11 cellular contexts compared by ENCODE assay signal in the genomic region with DNA sequence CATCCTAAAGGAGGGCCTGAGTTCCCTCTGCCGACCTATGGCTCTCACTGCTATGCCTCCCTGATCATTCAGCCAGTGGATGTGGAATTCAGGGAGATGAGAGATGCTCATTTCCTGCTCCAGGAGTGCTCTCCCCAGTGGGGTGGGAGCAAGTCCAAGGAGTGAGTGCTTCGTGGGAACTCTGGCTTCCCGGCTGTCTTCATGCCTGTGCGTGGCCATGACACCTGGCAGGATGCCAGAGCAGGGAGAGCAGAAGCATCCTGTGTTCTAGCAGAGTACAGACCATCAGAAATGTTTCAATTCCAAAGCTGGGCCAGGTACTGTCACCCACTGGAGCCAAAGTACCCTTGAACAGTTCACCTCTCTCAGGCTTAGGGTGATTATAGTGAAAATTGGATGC. TPM values are rescaled to one million over a fixed set of nuclear protein-coding genes. Genes with fewer than 3 reads are reported as not detected.
DNase-seq lines count a peak whose midpoint lies in the region; ATAC-seq, FAIRE-seq and TF ChIP-seq lines count a peak whose summit lies in the region.
"Had no signal": no experiment of that assay in that cellular context is flagged by ENCODE, and none has a peak within 500 bp of the region (broad histone marks: within the 10 kb centered on the region; RNA-seq: fewer than 3 reads in every experiment).

No MANE protein-coding gene starts in this region.

- peaks cover 22% of the 10 kb centered on the region for H3K27me3 Mint-ChIP-seq in astrocyte (ENCODE audit: low read depth, unreplicated experiment)

- WGBS in hepatocyte (ENCODE audit: low lambda C conversion rate, missing lambda C conversion rate), result 60% methylated on average over 4 of the region's 4 CpGs

- H4K20me1 ChIP-seq in astrocyte (ENCODE audit: insufficient read depth, low read length), result no peaks in the 10 kb centered on the region
- H4K20me1 ChIP-seq in hepatocyte (ENCODE audit: insufficient read depth, poor library complexity, severe bottlenecking), result no peaks in the 10 kb centered on the region

- no peak for FAIRE-seq in astrocyte (lab: Jason Lieb, UNC)
- FAIRE-seq: GM12892 had no signal

- no peak overlapping the region for H3K4me3 Mint-ChIP-seq in astrocyte (ENCODE audit: unreplicated experiment)

- no peaks in the 10 kb centered on the region for H3K4me1 Mint-ChIP-seq in astrocyte (ENCODE audit: low read depth, unreplicated experiment)

- H3K9me2 ChIP-seq in hepatocyte (replicated peaks; ENCODE audit: insufficient read depth), result no peaks in the 10 kb centered on the region

- H3K36me3 ChIP-seq in astrocyte (ENCODE audit: insufficient read depth, low read length) (peaks cover 5% of the 10 kb centered on the region), hepatocyte (replicated peaks; ENCODE audit: insufficient read depth, low read depth) (no peaks in the 10 kb centered on the region)

- H3K4me1 ChIP-seq in astrocyte (ENCODE audit: insufficient read depth, low read length) (peaks cover 5% of the 10 kb centered on the region), hepatocyte (ENCODE audit: insufficient read depth) (no peaks in the 10 kb centered on the region)

- ATAC-seq in GM19395 (IDR thresholded peaks at IDR 0.05; ENCODE audit: unreplicated experiment), result no peak
- no peak for ATAC-seq in GM21717 (IDR thresholded peaks at IDR 0.05; ENCODE audit: unreplicated experiment)

- no peaks in the 10 kb centered on the region for H3K9me3 ChIP-seq in astrocyte (ENCODE audit: insufficient read depth, low read depth, low read length)
- no peaks in the 10 kb centered on the region for H3K9me3 ChIP-seq in hepatocyte (ENCODE audit: low read depth)

- no peak overlapping the region for H3K9ac ChIP-seq in astrocyte (ENCODE audit: low read length)

- H3K79me2 ChIP-seq in astrocyte (ENCODE audit: insufficient read depth, low read length) (no peaks in the 10 kb centered on the region), hepatocyte (no peaks in the 10 kb centered on the region)

- H2AFZ ChIP-seq in astrocyte (ENCODE audit: low read depth, low read length) (peak overlapping the region; percentile 5), hepatocyte (no peak overlapping the region)

- peak; percentile 58 for DNase-seq in AG08396 (ENCODE audit: low spot score)
- DNase-seq in GM04503 (ENCODE audit: low read depth), result peak; percentile 15
- DNase-seq in astrocyte (ENCODE audit: low read depth), result no peak
- DNase-seq in hepatocyte (ENCODE audit: low spot score), result peak; percentile 34
- DNase-seq in stimulated activated CD4-positive, alpha-beta T cell treated with anti-CD3 and anti-CD28 coated beads, Interleukin-4, amount 100 ng/mL, for 1 hour, result no peak
- no peak for DNase-seq in RKO (ENCODE audit: low spot score)
- DNase-seq: central memory CD4-positive, alpha-beta T cell; NCI-H1436 treated with DMSO at 0.1 percent for 48 hours had no signal

- H3K27me3 ChIP-seq in astrocyte (ENCODE audit: insufficient read depth, low read length) (no peaks in the 10 kb centered on the region), hepatocyte (no peaks in the 10 kb centered on the region)

- H3K4me3 ChIP-seq in astrocyte (ENCODE audit: insufficient read depth, low read depth, low read length) (no peak overlapping the region), hepatocyte (no peak overlapping the region)

- H3K4me2 ChIP-seq in astrocyte (ENCODE audit: low read length), result no peak overlapping the region
- H3K4me2 ChIP-seq in hepatocyte, result no peak overlapping the region

- no peaks in the 10 kb centered on the region for H3K36me3 Mint-ChIP-seq in astrocyte (ENCODE audit: low read depth, unreplicated experiment)

- TF ChIP-seq CTCF in astrocyte (IDR thresholded peaks at IDR 0.05; ENCODE audit: insufficient read depth, low read depth, low read length) (no peak), hepatocyte (IDR thresholded peaks at IDR 0.05; ENCODE audit: poor library complexity) (no peak)

- H3K27ac ChIP-seq in astrocyte (ENCODE audit: low read depth, low read length), result no peak overlapping the region
- no peak overlapping the region for H3K27ac ChIP-seq in hepatocyte

- no peaks in the 10 kb centered on the region for H3K9me3 Mint-ChIP-seq in astrocyte (ENCODE audit: unreplicated experiment)

- no peak overlapping the region for H3K27ac Mint-ChIP-seq in astrocyte (ENCODE audit: unreplicated experiment)

RNA-seq across cellular contexts. Expression of a gene that starts 45.1 kb away (rescaled TPM):
- 14.7 and 18.2 TPM in 2 replicates for total RNA-seq in astrocyte
- total RNA-seq in hepatocyte, result 19.5 and 19.9 TPM in 2 replicates
- polyA plus RNA-seq in hepatocyte, result 29.8 and 37.9 TPM in 2 replicates

RNA-seq across cellular contexts. Expression of a gene that starts 59.1 kb away (rescaled TPM):
- 0.54 and 0.70 TPM in 2 replicates for total RNA-seq in astrocyte
- total RNA-seq in hepatocyte, result 9.5 and 13.8 TPM in 2 replicates
- polyA plus RNA-seq in hepatocyte, result 16.6 and 23.5 TPM in 2 replicates

Comparison
In these comparisons a context has a peak if more than half of its experiments do, and no peak if none do; other contexts are left out.
1. DNase-seq: peak in AG08396 (single experiment), GM04503 (single experiment) and hepatocyte (single experiment); none in astrocyte (single experiment), stimulated activated CD4-positive, alpha-beta T cell treated with anti-CD3 and anti-CD28 coated beads, Interleukin-4, amount 100 ng/mL, for 1 hour (single experiment) and RKO (single experiment).